In genomic region chr4:4320951-4321714, GRCh38 we compare ENCODE assay signal across 21 cellular contexts.
"Had no signal": no experiment of that assay in that cellular context is flagged by ENCODE, and none has a peak within 500 bp of the region (broad histone marks: within the 10 kb centered on the region; RNA-seq: fewer than 3 reads in every experiment).

No MANE protein-coding gene starts in this region.

- H3K27me3 Mint-ChIP-seq: activated B cell treated with CpG ODN at 0.5 μM for 24 hours; activated CD4-positive, alpha-beta memory T cell treated with anti-CD3 and anti-CD28 coated beads, Interleukin-2, amount 10 ng/mL, durations not matched to agents 7 days and 5 days; brain; naive thymus-derived CD8-positive, alpha-beta T cell; stimulated activated naive B cell treated with anti-CD40 and anti-IgM and Interleukin-4, amounts not matched to agents 10 μg/mL and 1 μg/mL and 100 μg/mL, for 72 hours; T-helper 17 cell had no signal

- DNase-seq: activated B cell treated with CpG ODN at 0.5 μM for 24 hours; activated CD4-positive, alpha-beta memory T cell treated with anti-CD3 and anti-CD28 coated beads, Interleukin-2, amount 10 ng/mL, durations not matched to agents 7 days and 5 days; activated CD4-positive, alpha-beta T cell treated with anti-CD3 and anti-CD28 coated beads for 48 hours; activated gamma-delta T cell; activated naive CD4-positive, alpha-beta T cell treated with anti-CD3 and anti-CD28 coated beads, Interleukin-2, amount 50 U/mL, for 16 hours; activated T-cell treated with anti-CD3 and anti-CD28 coated beads, Interleukin-2, amount 50 U/mL, for 72 hours; central memory CD4-positive, alpha-beta T cell; naive thymus-derived CD8-positive, alpha-beta T cell; stimulated activated CD4-positive, alpha-beta T cell treated with anti-CD3 and anti-CD28 coated beads, Interleukin-2, amount 100 ng/mL, for 48 hours; stimulated activated CD8-positive, alpha-beta memory T cell treated with anti-CD3 and anti-CD28 coated beads, Interleukin-4, amount 100 ng/mL, for 48 hours; stimulated activated naive B cell treated with anti-CD40 and anti-IgM and Interleukin-4, amounts not matched to agents 10 μg/mL and 1 μg/mL and 100 μg/mL, for 72 hours; SW 1271; T-helper 17 cell; trophoblast cell had no signal

- H3K27me3 ChIP-seq: neural progenitor cell, ovary, right lobe of liver, vagina had no signal

- H3K4me1 Mint-ChIP-seq: activated B cell treated with CpG ODN at 0.5 μM for 24 hours; activated CD4-positive, alpha-beta memory T cell treated with anti-CD3 and anti-CD28 coated beads, Interleukin-2, amount 10 ng/mL, durations not matched to agents 7 days and 5 days; brain; neural progenitor cell had no signal

- H3K9me3 Mint-ChIP-seq: activated B cell treated with CpG ODN at 0.5 μM for 24 hours; activated CD4-positive, alpha-beta memory T cell treated with anti-CD3 and anti-CD28 coated beads, Interleukin-2, amount 10 ng/mL, durations not matched to agents 7 days and 5 days; activated T-cell treated with anti-CD3 and anti-CD28 coated beads, Interleukin-2, amount 50 U/mL, for 72 hours; brain; naive thymus-derived CD8-positive, alpha-beta T cell; neural progenitor cell; stimulated activated naive B cell treated with anti-CD40 and anti-IgM and Interleukin-4, amounts not matched to agents 10 μg/mL and 1 μg/mL and 100 μg/mL, for 72 hours had no signal

- H3K27ac ChIP-seq: epithelial cell of prostate, neural progenitor cell, ovary, right lobe of liver, vagina had no signal

- H2AFZ ChIP-seq: neural progenitor cell had no signal

- H3K36me3 Mint-ChIP-seq: neural progenitor cell had no signal

- H3K4me2 ChIP-seq: neural progenitor cell had no signal

- H3K4me1 ChIP-seq: neural progenitor cell, right lobe of liver, vagina had no signal

- H3K9me3 ChIP-seq: ovary, right lobe of liver, vagina had no signal

- H3K27ac Mint-ChIP-seq: activated B cell treated with CpG ODN at 0.5 μM for 24 hours; activated CD4-positive, alpha-beta memory T cell treated with anti-CD3 and anti-CD28 coated beads, Interleukin-2, amount 10 ng/mL, durations not matched to agents 7 days and 5 days; activated T-cell treated with anti-CD3 and anti-CD28 coated beads, Interleukin-2, amount 50 U/mL, for 72 hours; brain; neural progenitor cell; stimulated activated naive B cell treated with anti-CD40 and anti-IgM and Interleukin-4, amounts not matched to agents 10 μg/mL and 1 μg/mL and 100 μg/mL, for 72 hours; T-helper 17 cell had no signal

- H3K9ac ChIP-seq: neural progenitor cell had no signal

- H3K36me3 ChIP-seq: neural progenitor cell, ovary had no signal

- H3K4me3 Mint-ChIP-seq: activated B cell treated with CpG ODN at 0.5 μM for 24 hours; activated CD4-positive, alpha-beta memory T cell treated with anti-CD3 and anti-CD28 coated beads, Interleukin-2, amount 10 ng/mL, durations not matched to agents 7 days and 5 days; activated T-cell treated with anti-CD3 and anti-CD28 coated beads, Interleukin-2, amount 50 U/mL, for 72 hours; brain; naive thymus-derived CD8-positive, alpha-beta T cell; neural progenitor cell; stimulated activated naive B cell treated with anti-CD40 and anti-IgM and Interleukin-4, amounts not matched to agents 10 μg/mL and 1 μg/mL and 100 μg/mL, for 72 hours; T-helper 17 cell had no signal

- H3K4me3 ChIP-seq: lung, neural progenitor cell, ovary, right lobe of liver, vagina had no signal
